In the genomic region with DNA sequence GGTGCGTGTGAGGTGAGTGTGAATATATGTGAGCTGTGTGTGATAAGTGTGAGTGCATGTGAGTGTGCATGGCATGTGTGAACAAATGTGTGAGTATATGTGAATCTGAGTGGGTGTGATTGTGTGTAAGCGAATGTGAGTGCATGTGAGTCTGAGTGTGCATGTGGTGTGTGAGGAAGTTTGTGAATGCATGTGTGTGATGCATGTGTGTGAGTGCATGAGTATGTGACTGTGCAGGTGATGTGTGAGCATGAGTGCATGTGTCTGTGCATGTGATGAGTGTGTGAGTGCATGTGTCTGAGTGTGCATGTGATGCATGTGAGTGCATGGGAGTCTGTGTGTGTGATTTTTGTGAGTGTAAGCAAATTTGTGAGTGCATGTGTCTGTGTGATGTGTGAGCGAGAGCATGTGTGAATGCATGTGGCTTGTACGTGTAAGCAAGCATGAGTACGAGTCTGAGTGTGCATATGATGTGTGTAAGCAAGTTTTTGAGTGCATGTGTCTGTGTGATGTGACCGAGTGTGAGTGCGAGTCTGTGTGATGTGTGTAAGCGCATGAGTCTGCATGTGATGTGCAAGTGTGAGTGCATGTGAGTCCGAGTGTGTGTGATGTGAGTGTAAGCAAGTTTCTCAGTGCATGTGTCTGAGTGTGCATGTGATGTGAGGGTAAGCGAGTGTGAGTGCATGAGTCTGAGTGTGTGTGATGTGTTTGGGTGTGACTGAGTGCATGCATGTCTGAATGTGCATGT, we compare ENCODE assay signal across 1 cellular context.
TF ChIP-seq lines count a peak whose summit lies in the region.

No MANE protein-coding gene starts in this region.

TF ChIP-seq in HCT116, 20 proteins besides CTCF, POLR2A, EP300 and RAD21:
- TF ChIP-seq, protein P1, sequence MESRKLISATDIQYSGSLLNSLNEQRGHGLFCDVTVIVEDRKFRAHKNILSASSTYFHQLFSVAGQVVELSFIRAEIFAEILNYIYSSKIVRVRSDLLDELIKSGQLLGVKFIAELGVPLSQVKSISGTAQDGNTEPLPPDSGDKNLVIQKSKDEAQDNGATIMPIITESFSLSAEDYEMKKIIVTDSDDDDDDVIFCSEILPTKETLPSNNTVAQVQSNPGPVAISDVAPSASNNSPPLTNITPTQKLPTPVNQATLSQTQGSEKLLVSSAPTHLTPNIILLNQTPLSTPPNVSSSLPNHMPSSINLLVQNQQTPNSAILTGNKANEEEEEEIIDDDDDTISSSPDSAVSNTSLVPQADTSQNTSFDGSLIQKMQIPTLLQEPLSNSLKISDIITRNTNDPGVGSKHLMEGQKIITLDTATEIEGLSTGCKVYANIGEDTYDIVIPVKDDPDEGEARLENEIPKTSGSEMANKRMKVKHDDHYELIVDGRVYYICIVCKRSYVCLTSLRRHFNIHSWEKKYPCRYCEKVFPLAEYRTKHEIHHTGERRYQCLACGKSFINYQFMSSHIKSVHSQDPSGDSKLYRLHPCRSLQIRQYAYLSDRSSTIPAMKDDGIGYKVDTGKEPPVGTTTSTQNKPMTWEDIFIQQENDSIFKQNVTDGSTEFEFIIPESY (IDR thresholded peaks at IDR 0.05; ENCODE audit: extremely low read depth, insufficient replicate concordance, low read length) = no peak
- TF ChIP-seq, protein P2, sequence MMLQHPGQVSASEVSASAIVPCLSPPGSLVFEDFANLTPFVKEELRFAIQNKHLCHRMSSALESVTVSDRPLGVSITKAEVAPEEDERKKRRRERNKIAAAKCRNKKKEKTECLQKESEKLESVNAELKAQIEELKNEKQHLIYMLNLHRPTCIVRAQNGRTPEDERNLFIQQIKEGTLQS (IDR thresholded peaks at IDR 0.05) = no peak
- TF ChIP-seq, protein P3, sequence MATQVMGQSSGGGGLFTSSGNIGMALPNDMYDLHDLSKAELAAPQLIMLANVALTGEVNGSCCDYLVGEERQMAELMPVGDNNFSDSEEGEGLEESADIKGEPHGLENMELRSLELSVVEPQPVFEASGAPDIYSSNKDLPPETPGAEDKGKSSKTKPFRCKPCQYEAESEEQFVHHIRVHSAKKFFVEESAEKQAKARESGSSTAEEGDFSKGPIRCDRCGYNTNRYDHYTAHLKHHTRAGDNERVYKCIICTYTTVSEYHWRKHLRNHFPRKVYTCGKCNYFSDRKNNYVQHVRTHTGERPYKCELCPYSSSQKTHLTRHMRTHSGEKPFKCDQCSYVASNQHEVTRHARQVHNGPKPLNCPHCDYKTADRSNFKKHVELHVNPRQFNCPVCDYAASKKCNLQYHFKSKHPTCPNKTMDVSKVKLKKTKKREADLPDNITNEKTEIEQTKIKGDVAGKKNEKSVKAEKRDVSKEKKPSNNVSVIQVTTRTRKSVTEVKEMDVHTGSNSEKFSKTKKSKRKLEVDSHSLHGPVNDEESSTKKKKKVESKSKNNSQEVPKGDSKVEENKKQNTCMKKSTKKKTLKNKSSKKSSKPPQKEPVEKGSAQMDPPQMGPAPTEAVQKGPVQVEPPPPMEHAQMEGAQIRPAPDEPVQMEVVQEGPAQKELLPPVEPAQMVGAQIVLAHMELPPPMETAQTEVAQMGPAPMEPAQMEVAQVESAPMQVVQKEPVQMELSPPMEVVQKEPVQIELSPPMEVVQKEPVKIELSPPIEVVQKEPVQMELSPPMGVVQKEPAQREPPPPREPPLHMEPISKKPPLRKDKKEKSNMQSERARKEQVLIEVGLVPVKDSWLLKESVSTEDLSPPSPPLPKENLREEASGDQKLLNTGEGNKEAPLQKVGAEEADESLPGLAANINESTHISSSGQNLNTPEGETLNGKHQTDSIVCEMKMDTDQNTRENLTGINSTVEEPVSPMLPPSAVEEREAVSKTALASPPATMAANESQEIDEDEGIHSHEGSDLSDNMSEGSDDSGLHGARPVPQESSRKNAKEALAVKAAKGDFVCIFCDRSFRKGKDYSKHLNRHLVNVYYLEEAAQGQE (IDR thresholded peaks at IDR 0.05; ENCODE audit: low read depth) = no peak
